In the genomic region with DNA sequence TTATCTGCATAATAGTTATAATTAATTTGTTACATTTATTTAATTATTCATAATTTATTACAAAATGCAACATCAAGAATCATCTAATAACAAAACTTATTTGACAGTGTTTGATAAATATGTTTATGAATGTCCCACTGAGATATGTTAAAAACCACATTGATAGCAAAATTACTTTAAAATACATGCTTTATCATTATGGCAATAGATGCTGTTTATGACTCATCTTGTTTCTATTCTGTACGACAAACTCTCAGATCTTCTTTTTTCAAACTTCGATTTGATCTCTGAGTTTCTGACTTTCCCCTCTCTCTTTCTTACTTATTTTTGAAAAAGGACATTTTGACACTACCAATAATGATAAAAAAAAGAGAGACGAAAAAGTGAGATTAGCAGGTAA, we compare ENCODE assay signal across 12 cellular contexts. TPM values are rescaled to one million over a fixed set of nuclear protein-coding genes. Genes with fewer than 3 reads are reported as not detected.
DNase-seq lines count a peak whose midpoint lies in the region; ATAC-seq and TF ChIP-seq lines count a peak whose summit lies in the region.
"Had no signal": no experiment of that assay in that cellular context is flagged by ENCODE, and none has a peak within 500 bp of the region (broad histone marks: within the 10 kb centered on the region; RNA-seq: fewer than 3 reads in every experiment).

No MANE protein-coding gene starts in this region.

- H3K14ac ChIP-seq in mesenchymal stem cell (ENCODE audit: low read length in 2 of 2) = no peak overlapping the region

- in situ Hi-C loops in brain microvascular endothelial cell (cut with HindIII; ENCODE audit: low pct_ligation_motif_present, low sequenced_read_pairs) = no loop called here

- no peak overlapping the region for H2AK5ac ChIP-seq in mesenchymal stem cell (ENCODE audit: low read length, severe bottlenecking)

- H3K23ac ChIP-seq in mesenchymal stem cell (ENCODE audit: low read length in 2 of 2) = no peak overlapping the region

- peaks cover 11% of the 10 kb centered on the region for H3K9me3 ChIP-seq in mesenchymal stem cell (ENCODE audit: control insufficient read depth, low read length)

- H2AFZ ChIP-seq in mesenchymal stem cell (ENCODE audit: low read depth, low read length) = no peak overlapping the region

- ATAC-seq in GM19372 (IDR thresholded peaks at IDR 0.05; ENCODE audit: low read depth, unreplicated experiment) (peak; percentile 52), HG02852 (IDR thresholded peaks at IDR 0.05; ENCODE audit: unreplicated experiment) (peak; percentile 54), HG03520 (IDR thresholded peaks at IDR 0.05; ENCODE audit: unreplicated experiment) (peak; percentile 52)
- ATAC-seq: sciatic nerve had no signal

- H3K79me1 ChIP-seq in mesenchymal stem cell (replicated peaks; ENCODE audit: low read length, poor library complexity, severe bottlenecking) = no peaks in the 10 kb centered on the region

- no peak overlapping the region for H3K4ac ChIP-seq in mesenchymal stem cell (ENCODE audit: low read depth in 1 of 2, low read length in 2 of 2)

- H3K27ac ChIP-seq in brain microvascular endothelial cell = no peak overlapping the region
- no peak overlapping the region for H3K27ac ChIP-seq in mesenchymal stem cell (ENCODE audit: low read length, poor library complexity, severe bottlenecking)

- no peak overlapping the region for H3K4me2 ChIP-seq in mesenchymal stem cell (ENCODE audit: low read length, poor library complexity, severe bottlenecking)

- no peak overlapping the region for H3K18ac ChIP-seq in mesenchymal stem cell (ENCODE audit: low read depth in 1 of 2, low read length in 2 of 2)

- peaks cover 1% of the 10 kb centered on the region for H3K4me1 ChIP-seq in mesenchymal stem cell (ENCODE audit: control insufficient read depth, insufficient read depth, low read depth, low read length)

- H3K9ac ChIP-seq in mesenchymal stem cell (ENCODE audit: low read length) = no peak overlapping the region

- DNase-seq in GM10266 (ENCODE audit: extremely low spot score) (peak; percentile 17), brain microvascular endothelial cell (no peak), AG08395 (ENCODE audit: low spot score) (no peak), mesenchymal stem cell (no peak)
- no peak for DNase-seq in activated naive CD4-positive, alpha-beta T cell (lab: John Stamatoyannopoulos, UW)
- DNase-seq: AML-193, anterior cingulate cortex, GDM1 had no signal

- WGBS in mesenchymal stem cell = 88% methylated on average over 3 of the region's 3 CpGs

- no peak overlapping the region for H4K8ac ChIP-seq in mesenchymal stem cell (ENCODE audit: low read length)

- H2BK15ac ChIP-seq in mesenchymal stem cell (ENCODE audit: low read depth, poor library complexity, severe bottlenecking) = no peak overlapping the region

- H3K27me3 ChIP-seq in brain microvascular endothelial cell (replicated peaks) = no peaks in the 10 kb centered on the region
- H3K27me3 ChIP-seq in mesenchymal stem cell (ENCODE audit: control insufficient read depth in 1 of 2, insufficient read depth in 1 of 2, low read length in 2 of 2) = no peaks in the 10 kb centered on the region

- H3K4me3 ChIP-seq in brain microvascular endothelial cell (ENCODE audit: low read depth, low read length) (no peak overlapping the region), mesenchymal stem cell (ENCODE audit: insufficient read depth in 1 of 2, low read depth in 1 of 2, low read length in 2 of 2) (no peak overlapping the region)

- H2BK12ac ChIP-seq in mesenchymal stem cell (ENCODE audit: low read length in 2 of 2) = no peak overlapping the region

- H2BK5ac ChIP-seq in mesenchymal stem cell (ENCODE audit: low read depth, low read length, poor library complexity, severe bottlenecking) = no peak overlapping the region

- no peak overlapping the region for H4K91ac ChIP-seq in mesenchymal stem cell (ENCODE audit: low read length)

- TF ChIP-seq CTCF in GM10266 (IDR thresholded peaks at IDR 0.05; ENCODE audit: control insufficient read depth, insufficient read depth, low read depth, missing control alignments) (no peak), brain microvascular endothelial cell (IDR thresholded peaks at IDR 0.05; ENCODE audit: low read depth, low read length, missing control alignments) (no peak)

- H2BK120ac ChIP-seq in mesenchymal stem cell (ENCODE audit: low read depth, low read length) = no peak overlapping the region

- no peaks in the 10 kb centered on the region for H3K36me3 ChIP-seq in brain microvascular endothelial cell (replicated peaks)
- H3K36me3 ChIP-seq in mesenchymal stem cell (ENCODE audit: control insufficient read depth in 1 of 2, insufficient read depth in 2 of 2, low read depth in 1 of 2, low read length in 2 of 2) = no peaks in the 10 kb centered on the region

RNA-seq across cellular contexts. Expression of gene LRRK2, which starts 56.8 kb away (rescaled TPM):
- polyA plus RNA-seq in mesenchymal stem cell (2013, experiment 1 of 2) = 0.14 TPM
- polyA plus RNA-seq in mesenchymal stem cell (2013, experiment 2 of 2) = 0.18 TPM
